ENCODE assay signal across 14 cellular contexts in the genomic region with DNA sequence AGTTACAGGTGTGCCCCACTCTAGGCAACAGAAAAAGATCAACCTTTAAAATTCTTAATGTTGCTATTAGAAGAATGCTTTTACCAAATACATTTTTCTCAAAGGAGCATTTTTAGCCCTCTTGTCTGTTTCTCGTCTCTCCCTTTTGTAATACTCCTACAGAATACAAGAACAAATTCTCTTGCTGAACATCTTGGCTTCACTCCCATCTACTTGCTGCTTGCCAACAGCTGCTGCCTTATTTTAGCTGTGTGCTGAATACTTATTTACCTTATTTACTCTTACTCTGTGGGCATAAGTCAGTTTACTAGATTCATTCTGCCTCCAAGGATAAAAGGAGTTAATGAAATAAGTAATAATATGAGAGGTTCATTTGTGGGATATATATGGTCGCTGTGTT.
A peak's percentile ranks its signal among the peaks of the same experiment; 100 is the strongest.
DNase-seq lines count a peak whose midpoint lies in the region; TF ChIP-seq lines count a peak whose summit lies in the region.
"Had no signal": no experiment of that assay in that cellular context is flagged by ENCODE, and none has a peak within 500 bp of the region (broad histone marks: within the 10 kb centered on the region; RNA-seq: fewer than 3 reads in every experiment).

No MANE protein-coding gene starts in this region.

- WGBS in adrenal gland, 4 donors, result 40 to 64% (median 47%) methylated on average over 2 of the region's 2 CpGs
- 11 to 16% (median 12%) methylated on average over 2 of the region's 2 CpGs for WGBS in ovary, 3 donors

- H3K9me3 ChIP-seq in adrenal gland (replicated peaks in 1 of 3), result no peaks in the 10 kb centered on the region
- no peaks in the 10 kb centered on the region for H3K9me3 ChIP-seq in ovary
- H3K9me3 ChIP-seq: prostate gland had no signal

- in situ Hi-C loops in G401 (cut with HindIII; ENCODE audit: low sequenced_read_pairs), result no loop called here

- no peaks in the 10 kb centered on the region for H3K27me3 ChIP-seq in adrenal gland
- no peaks in the 10 kb centered on the region for H3K27me3 ChIP-seq in ovary

- TF ChIP-seq CTCF in adrenal gland (IDR thresholded peaks at IDR 0.05) (no peak), ovary (IDR thresholded peaks at IDR 0.05) (no peak)

- no peak for TF ChIP-seq EP300 in ovary (IDR thresholded peaks at IDR 0.05)

- TF ChIP-seq POLR2A in adrenal gland (IDR thresholded peaks at IDR 0.05), result no peak
- no peak for TF ChIP-seq POLR2A in ovary (IDR thresholded peaks at IDR 0.05)

- H3K4me3 ChIP-seq in adrenal gland (no peak overlapping the region), ovary (no peak overlapping the region)
- H3K4me3 ChIP-seq: prostate gland had no signal

- H3K36me3 ChIP-seq in adrenal gland (replicated peaks in 1 of 2) (no peaks in the 10 kb centered on the region), ovary (no peaks in the 10 kb centered on the region)
- H3K36me3 ChIP-seq: prostate gland had no signal

- peak overlapping the region in 2 of 5 donors; percentile 11 to 13 for H3K27ac ChIP-seq in adrenal gland
- H3K27ac ChIP-seq in ovary, result no peak overlapping the region
- H3K27ac ChIP-seq: prostate gland had no signal

- intact Hi-C loops in adrenal gland (cut with DNase I) (no loop called here), ovary (cut with DNase I) (no loop called here)

- DNase-seq in G401 (ENCODE audit: low spot score), result peak; percentile 59
- peak in 6 of 7 donors; percentile 21 to 61 (median 38) for DNase-seq in adrenal gland
- DNase-seq in fibroblast of the conjunctiva (ENCODE audit: low read depth), result peak; percentile 53
- DNase-seq in ovary, result peak in 4 of 5 donors; percentile 27 to 40 (median 33)
- no peak for DNase-seq in HK-2 (ENCODE audit: unreplicated experiment)
- DNase-seq in GM19240 (ENCODE audit: insufficient read length, low spot score), result no peak
- DNase-seq in effector CD8-positive, alpha-beta T cell (lab: John Stamatoyannopoulos, UW), result no peak
- DNase-seq in activated effector memory CD4-positive, alpha-beta T cell treated with anti-CD3 and anti-CD28 coated beads, Interleukin-2, amount 50 U/mL, for 16 hours, result no peak
- DNase-seq: activated naive CD4-positive, alpha-beta T cell treated with Interleukin-2 at 50 U/mL for 16 hours; central memory CD4-positive, alpha-beta T cell; Kasumi-1; NCI-H1930; NCI-H69 had no signal

- H3K4me1 ChIP-seq in adrenal gland (replicated peaks in 1 of 2), result peaks cover 7 to 10% of the 10 kb centered on the region in 2 donors
- H3K4me1 ChIP-seq in ovary (ENCODE audit: insufficient read depth), result no peaks in the 10 kb centered on the region
- H3K4me1 ChIP-seq: prostate gland had no signal

Comparison
In these comparisons a context has a peak if more than half of its experiments do, and no peak if none do; other contexts are left out.
1. DNase-seq: peak in G401 (single experiment), adrenal gland (6 of 7), fibroblast of the conjunctiva (single experiment) and ovary (4 of 5); none in HK-2 (single experiment), GM19240 (single experiment), effector CD8-positive, alpha-beta T cell (single experiment) and activated effector memory CD4-positive, alpha-beta T cell treated with anti-CD3 and anti-CD28 coated beads, Interleukin-2, amount 50 U/mL, for 16 hours (single experiment).